ENCODE assay signal across 8 cellular contexts in the genomic region with DNA sequence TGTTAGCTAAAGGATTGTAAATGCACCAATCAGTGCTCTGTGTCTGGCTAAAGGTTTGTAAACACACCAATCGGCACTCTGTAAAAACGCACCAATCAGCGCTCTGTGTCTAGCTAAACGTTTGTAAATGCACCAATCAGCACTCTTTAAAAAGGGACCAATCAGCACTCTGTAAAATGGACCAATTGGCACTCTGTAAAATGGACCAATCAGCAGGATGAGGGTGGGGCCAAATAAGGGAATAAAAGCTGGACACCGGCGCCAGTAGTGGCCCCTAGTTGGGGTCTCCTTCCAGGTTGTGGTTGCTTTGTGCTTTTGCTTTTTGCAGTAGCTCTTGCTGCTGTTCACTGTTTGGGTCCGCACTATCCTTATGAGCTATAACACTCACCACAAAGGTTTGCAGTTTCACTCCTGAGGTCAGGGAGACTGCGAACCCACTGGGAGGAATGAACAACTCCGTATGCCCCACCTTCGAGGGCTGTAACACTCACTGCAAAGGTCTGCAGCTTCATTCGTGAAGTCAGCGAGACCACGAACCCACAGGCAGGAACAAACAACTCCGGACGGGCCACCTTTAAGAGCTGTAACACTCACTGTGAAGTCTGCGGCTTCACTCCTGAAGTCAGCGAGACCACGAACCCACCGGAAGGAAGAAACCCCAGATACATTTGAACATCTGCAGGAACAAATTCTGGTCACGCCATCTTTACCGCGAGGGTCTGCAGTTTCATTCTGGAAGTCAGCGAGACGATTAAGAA. TPM values are rescaled to one million over a fixed set of nuclear protein-coding genes. Genes with fewer than 3 reads are reported as not detected.
DNase-seq lines count a peak whose midpoint lies in the region; ATAC-seq and TF ChIP-seq lines count a peak whose summit lies in the region.

No MANE protein-coding gene starts in this region.

- no peak overlapping the region for H3K14ac ChIP-seq in IMR-90 (replicated peaks; ENCODE audit: low read depth, low read length)

- H3K4me1 Mint-ChIP-seq in CD4-positive, alpha-beta T cell (ENCODE audit: low read depth), result peaks cover 83% of the 10 kb centered on the region

- no peaks in the 10 kb centered on the region for H3K36me3 ChIP-seq in IMR-90 (ENCODE audit: control insufficient read depth, insufficient read depth, low read length)
- no peaks in the 10 kb centered on the region for H3K36me3 ChIP-seq in H7 (replicated peaks; ENCODE audit: control insufficient read depth, insufficient read depth, low read length)

- CTCF ChIA-PET in CD4-positive, alpha-beta T cell (lab: Charles Lee), result no interaction called here
- CTCF ChIA-PET in IMR-90 (lab: Yijun Ruan, JAX), result no interaction called here

- peaks cover 24% of the 10 kb centered on the region for H3K36me3 Mint-ChIP-seq in CD4-positive, alpha-beta T cell (ENCODE audit: low read depth)

- TF ChIP-seq POLR2A in IMR-90 (IDR thresholded peaks at IDR 0.05; ENCODE audit: low read depth, low read length), result no peak

- H3K9ac ChIP-seq in IMR-90 (ENCODE audit: low read depth, low read length), result no peak overlapping the region

- peak; percentile 56 for ATAC-seq in CD4-positive, alpha-beta T cell (ENCODE audit: poor library complexity)
- ATAC-seq in GM21390 (IDR thresholded peaks at IDR 0.05; ENCODE audit: unreplicated experiment), result peak; percentile 53
- no peak for ATAC-seq in IMR-90 (ENCODE audit: low read depth)
- no peak for ATAC-seq in right cardiac atrium
- ATAC-seq in foreskin keratinocyte, result no peak

- no peak for TF ChIP-seq CTCF in CD4-positive, alpha-beta T cell (IDR thresholded peaks at IDR 0.05)
- TF ChIP-seq CTCF in IMR-90 (conservative IDR thresholded peaks at IDR 0.05; ENCODE audit: low read depth, low read length), result no peak
- TF ChIP-seq CTCF in foreskin keratinocyte (conservative IDR thresholded peaks at IDR 0.05), result no peak

- BruUV-seq in IMR-90 (replicated peaks; lab: Mats Ljungman, UMichigan), result no TSS peak

- no peak overlapping the region for H2BK5ac ChIP-seq in IMR-90 (ENCODE audit: low read depth, low read length, poor library complexity, severe bottlenecking)

- peak overlapping the region; percentile 95; the same call in 1 of the 2 replicates for H3K4me2 ChIP-seq in IMR-90 (ENCODE audit: low read depth, low read length)

- no peak for TF ChIP-seq RAD21 in IMR-90 (IDR thresholded peaks at IDR 0.05; ENCODE audit: low read length)

- H4K5ac ChIP-seq in IMR-90 (ENCODE audit: low read depth, low read length), result no peak overlapping the region

- dilution Hi-C loops in IMR-90 (cut with HindIII; ENCODE audit: low sequenced_read_pairs, unreplicated experiment), result no loop called here

- no peak overlapping the region for H3K4me3 ChIP-seq in IMR-90 (ENCODE audit: insufficient read depth, low read depth, low read length)
- H3K4me3 ChIP-seq in right cardiac atrium (ENCODE audit: low read length), result peak overlapping the region; percentile 89
- no peak overlapping the region for H3K4me3 ChIP-seq in H7 (ENCODE audit: insufficient read depth, low read depth, low read length)

- H3K27me3 Mint-ChIP-seq in CD4-positive, alpha-beta T cell, result no peaks in the 10 kb centered on the region

- no peak overlapping the region for H3K23ac ChIP-seq in IMR-90 (ENCODE audit: low read depth, low read length)

- H2AK5ac ChIP-seq in IMR-90 (ENCODE audit: low read depth, low read length), result no peak overlapping the region

- H4K20me1 ChIP-seq in IMR-90 (ENCODE audit: insufficient read depth, low read length), result no peaks in the 10 kb centered on the region; the same call in 1 of the 2 replicates

- peaks cover 9% of the 10 kb centered on the region for H3K9me3 Mint-ChIP-seq in CD4-positive, alpha-beta T cell

- no peak overlapping the region for H2BK15ac ChIP-seq in IMR-90 (ENCODE audit: low read depth, low read length)

- POLR2A ChIA-PET in CD4-positive, alpha-beta T cell (lab: Charles Lee), result interaction anchor here (0.7 to 5.7 kb wide), 23 partner anchors 9 to 658 kb away, joined by 3 to 68 read pairs (median 5); a partner anchor contains a TSS
- POLR2A ChIA-PET in IMR-90 (lab: Charles Lee; ENCODE audit: unreplicated experiment), result no interaction called here

- H3K79me1 ChIP-seq in IMR-90 (ENCODE audit: low read depth in 1 of 2, low read length in 2 of 2), result peaks cover 3 to 23% of the 10 kb centered on the region in 2 experiments

- H3K9me1 ChIP-seq in IMR-90 (ENCODE audit: insufficient read depth, low read length), result 0 out of 2 replicates have a peak, but pooled peaks cover 5% of the 10 kb centered on the region

- H3K27ac Mint-ChIP-seq in CD4-positive, alpha-beta T cell, result peak overlapping the region; percentile 97

- intact Hi-C loops in CD4-positive, alpha-beta T cell (cut with DNase I, micrococcal nuclease), result loop anchor here (5.0 to 10.0 kb wide), 5 partner anchors 82 to 1429 kb away; a partner anchor contains a TSS
- intact Hi-C loops in IMR-90 (cut with micrococcal nuclease), result loop anchor here (2.0 kb wide), 1 partner anchor 127 kb away; no protein-coding TSS in a partner anchor
- intact Hi-C loops in right cardiac atrium (cut with DNase I), result no loop called here

- H3K18ac ChIP-seq in IMR-90 (ENCODE audit: low read depth, low read length), result no peak overlapping the region

- peak overlapping the region; percentile 93 for H3K4me3 Mint-ChIP-seq in CD4-positive, alpha-beta T cell

- no peak overlapping the region for H2AK9ac ChIP-seq in IMR-90 (replicated peaks; ENCODE audit: low read depth, low read length, poor library complexity)

- H3K27ac ChIP-seq in CD4-positive, alpha-beta T cell (ENCODE audit: low read depth, low read length), result peak overlapping the region; percentile 77
- H3K27ac ChIP-seq in IMR-90 (ENCODE audit: insufficient read depth, low read length) (no peak overlapping the region), right cardiac atrium (ENCODE audit: low read length) (no peak overlapping the region), foreskin keratinocyte (no peak overlapping the region)

- 93% methylated on average over 11 of the region's 24 CpGs; no CpG with 5 or more reads in 1 of the 2 experiments for WGBS in IMR-90 (ENCODE audit: extremely low coverage in 2 of 2, insufficient read length in 1 of 2), 2 experiments
- WGBS in right cardiac atrium, result 89% methylated on average over 24 of the region's 24 CpGs

- no peak overlapping the region for H4K91ac ChIP-seq in IMR-90 (ENCODE audit: insufficient read depth, low read depth, low read length)

- peaks cover 4% of the 10 kb centered on the region for H3K4me1 ChIP-seq in IMR-90 (ENCODE audit: control insufficient read depth, insufficient read depth, low read length)
- peaks cover 6% of the 10 kb centered on the region for H3K4me1 ChIP-seq in right cardiac atrium (ENCODE audit: control insufficient read depth, insufficient read depth, low read length)
- H3K4me1 ChIP-seq in foreskin keratinocyte, result peaks cover 6% of the 10 kb centered on the region

- peak overlapping the region; percentile 97 to 98; a peak in 3 of 4 replicates for H4K8ac ChIP-seq in IMR-90 (ENCODE audit: low read depth in 2 of 2, low read length in 2 of 2)

- in situ Hi-C loops in IMR-90 (cut with MboI; ENCODE audit: low sequenced_read_pairs), result no loop called here

- no peak overlapping the region for H3K56ac ChIP-seq in IMR-90 (ENCODE audit: extremely low read depth, insufficient read depth, low read length)

- H2AFZ ChIP-seq in IMR-90 (replicated peaks; ENCODE audit: low read length, poor library complexity), result no peak overlapping the region

- no peak overlapping the region for H2BK20ac ChIP-seq in IMR-90 (ENCODE audit: low read depth, low read length)

- H2BK120ac ChIP-seq in IMR-90 (ENCODE audit: low read depth, low read length), result no peak overlapping the region

- peak; percentile 48 to 74 (median 60) for DNase-seq in CD4-positive, alpha-beta T cell
- no peak for DNase-seq in IMR-90
- DNase-seq in activated CD8-positive, alpha-beta memory T cell treated with anti-CD3 and anti-CD28 coated beads, Interleukin-2, amount 50 U/mL, for 48 hours, result peak; percentile 82
- DNase-seq in right cardiac atrium, result peak in 2 of 3 donors; percentile 12 to 64
- peak; percentile 22 to 40 (median 27) for DNase-seq in stimulated activated CD4-positive, alpha-beta T cell treated with anti-CD3 and anti-CD28 coated beads, TNF-alpha, amount 100 ng/mL, for 1 hour (ENCODE audit: low read depth in 3 of 3, low spot score in 1 of 3)
- no peak for DNase-seq in foreskin keratinocyte
- no peak for DNase-seq in H7

- no peaks in the 10 kb centered on the region for H3K27me3 ChIP-seq in CD4-positive, alpha-beta T cell (ENCODE audit: control insufficient read depth, insufficient read depth, low read length)
- H3K27me3 ChIP-seq in IMR-90 (ENCODE audit: control insufficient read depth, insufficient read depth, low read length) (no peaks in the 10 kb centered on the region), right cardiac atrium (ENCODE audit: control insufficient read depth, insufficient read depth) (no peaks in the 10 kb centered on the region), foreskin keratinocyte (no peaks in the 10 kb centered on the region), H7 (ENCODE audit: control insufficient read depth, insufficient read depth, low read length) (no peaks in the 10 kb centered on the region)

- no peak overlapping the region for H3K4ac ChIP-seq in IMR-90 (ENCODE audit: low read depth, low read length)

- H3K9me3 ChIP-seq in CD4-positive, alpha-beta T cell (ENCODE audit: control insufficient read depth, low read length), result no peaks in the 10 kb centered on the region
- H3K9me3 ChIP-seq in IMR-90 (ENCODE audit: control insufficient read depth, insufficient read depth, low read length) (no peaks in the 10 kb centered on the region), right cardiac atrium (ENCODE audit: control insufficient read depth, low read length) (no peaks in the 10 kb centered on the region)

TF ChIP-seq in IMR-90, 13 proteins besides CTCF, POLR2A, EP300 and RAD21:
- TF ChIP-seq MAFK (IDR thresholded peaks at IDR 0.05; ENCODE audit: low read depth, low read length) (0 out of 2 replicates have a peak, but pooled peaks have one; percentile 7), NFE2L2 (IDR thresholded peaks at IDR 0.05; ENCODE audit: low read depth, low read length) (no peak), BHLHE40 (IDR thresholded peaks at IDR 0.05; ENCODE audit: low read depth, low read length) (no peak)

RNA-seq across cellular contexts. Expression of a gene that starts 1.1 kb away (rescaled TPM):
- 10 to 100 TPM; 51.7 to 52.4 TPM for total RNA-seq in CD4-positive, alpha-beta T cell
- total RNA-seq in IMR-90 (2012; rRNA removed), result 34.6 and 45.5 TPM in 2 replicates
- polyA plus RNA-seq in IMR-90 (2012; rRNA removed), result 21.4 and 26.8 TPM in 2 replicates
- 5.3 TPM in 2 replicates for polyA plus RNA-seq in IMR-90 (2012; cell fraction: cytosol; rRNA removed)
- polyA plus RNA-seq in IMR-90 (2012; cell fraction: nucleus; rRNA removed; ENCODE audit: low replicate concordance), result 1.3 and 8.4 TPM in 2 replicates
- 10 to 100 TPM; 66.3 to 84.8 (median 73.2) TPM for total RNA-seq in right cardiac atrium
- 50.6 TPM for polyA plus RNA-seq in right cardiac atrium
- total RNA-seq in foreskin keratinocyte, result 37.0 and 43.9 TPM in 2 replicates
- polyA plus RNA-seq in foreskin keratinocyte, result 25.8 and 26.6 TPM in 2 replicates
- 41.4 and 52.7 TPM in 2 replicates for total RNA-seq in H7 (2014; rRNA removed; shearing (Covaris generic))

Comparison
In these comparisons a context has a peak if more than half of its experiments do, and no peak if none do; other contexts are left out.
1. ATAC-seq: peak in CD4-positive, alpha-beta T cell (single experiment) and GM21390 (single experiment); none in IMR-90 (single experiment), right cardiac atrium (0 of 2) and foreskin keratinocyte (single experiment).
2. DNase-seq: peak in CD4-positive, alpha-beta T cell (10 of 10), activated CD8-positive, alpha-beta memory T cell treated with anti-CD3 and anti-CD28 coated beads, Interleukin-2, amount 50 U/mL, for 48 hours (single experiment), right cardiac atrium (2 of 3) and stimulated activated CD4-positive, alpha-beta T cell treated with anti-CD3 and anti-CD28 coated beads, TNF-alpha, amount 100 ng/mL, for 1 hour (3 of 3); none in IMR-90 (single experiment), foreskin keratinocyte (0 of 2) and H7 (single experiment).
3. intact Hi-C loops: an anchor here in CD4-positive, alpha-beta T cell (5.0 to 10.0 kb wide) and IMR-90 (2.0 kb wide); none called in right cardiac atrium.